Comparison of ENCODE assay signal across 1 cellular context in genomic region chr11:25970726-25971508, GRCh38.
TF ChIP-seq lines count a peak whose summit lies in the region.

No MANE protein-coding gene starts in this region.

TF ChIP-seq in SK-N-SH, 30 proteins besides CTCF, POLR2A, EP300 and RAD21 (continued from another document):
- TF ChIP-seq FOSL2 (IDR thresholded peaks at IDR 0.05; ENCODE audit: borderline replicate concordance, low read depth) (no peak), FOXM1 (IDR thresholded peaks at IDR 0.05; ENCODE audit: low read depth) (no peak), NFIC (IDR thresholded peaks at IDR 0.05; ENCODE audit: borderline replicate concordance) (no peak), JUND (IDR thresholded peaks at IDR 0.05) (no peak), SIN3A (IDR thresholded peaks at IDR 0.05; ENCODE audit: borderline replicate concordance, low read depth, low read length) (no peak), SMC3 (IDR thresholded peaks at IDR 0.05; ENCODE audit: low read depth, low read length) (no peak), EZH2phosphoT487 (IDR thresholded peaks at IDR 0.05; ENCODE audit: borderline replicate concordance, low read depth) (no peak), MXI1 (IDR thresholded peaks at IDR 0.05; ENCODE audit: low read depth, low read length) (no peak), NRF1 (IDR thresholded peaks at IDR 0.05; ENCODE audit: low read depth, low read length) (no peak)
- TF ChIP-seq, protein P1, sequence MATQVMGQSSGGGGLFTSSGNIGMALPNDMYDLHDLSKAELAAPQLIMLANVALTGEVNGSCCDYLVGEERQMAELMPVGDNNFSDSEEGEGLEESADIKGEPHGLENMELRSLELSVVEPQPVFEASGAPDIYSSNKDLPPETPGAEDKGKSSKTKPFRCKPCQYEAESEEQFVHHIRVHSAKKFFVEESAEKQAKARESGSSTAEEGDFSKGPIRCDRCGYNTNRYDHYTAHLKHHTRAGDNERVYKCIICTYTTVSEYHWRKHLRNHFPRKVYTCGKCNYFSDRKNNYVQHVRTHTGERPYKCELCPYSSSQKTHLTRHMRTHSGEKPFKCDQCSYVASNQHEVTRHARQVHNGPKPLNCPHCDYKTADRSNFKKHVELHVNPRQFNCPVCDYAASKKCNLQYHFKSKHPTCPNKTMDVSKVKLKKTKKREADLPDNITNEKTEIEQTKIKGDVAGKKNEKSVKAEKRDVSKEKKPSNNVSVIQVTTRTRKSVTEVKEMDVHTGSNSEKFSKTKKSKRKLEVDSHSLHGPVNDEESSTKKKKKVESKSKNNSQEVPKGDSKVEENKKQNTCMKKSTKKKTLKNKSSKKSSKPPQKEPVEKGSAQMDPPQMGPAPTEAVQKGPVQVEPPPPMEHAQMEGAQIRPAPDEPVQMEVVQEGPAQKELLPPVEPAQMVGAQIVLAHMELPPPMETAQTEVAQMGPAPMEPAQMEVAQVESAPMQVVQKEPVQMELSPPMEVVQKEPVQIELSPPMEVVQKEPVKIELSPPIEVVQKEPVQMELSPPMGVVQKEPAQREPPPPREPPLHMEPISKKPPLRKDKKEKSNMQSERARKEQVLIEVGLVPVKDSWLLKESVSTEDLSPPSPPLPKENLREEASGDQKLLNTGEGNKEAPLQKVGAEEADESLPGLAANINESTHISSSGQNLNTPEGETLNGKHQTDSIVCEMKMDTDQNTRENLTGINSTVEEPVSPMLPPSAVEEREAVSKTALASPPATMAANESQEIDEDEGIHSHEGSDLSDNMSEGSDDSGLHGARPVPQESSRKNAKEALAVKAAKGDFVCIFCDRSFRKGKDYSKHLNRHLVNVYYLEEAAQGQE (IDR thresholded peaks at IDR 0.05; ENCODE audit: low read depth, low read length) = no peak
- TF ChIP-seq, protein P2, sequence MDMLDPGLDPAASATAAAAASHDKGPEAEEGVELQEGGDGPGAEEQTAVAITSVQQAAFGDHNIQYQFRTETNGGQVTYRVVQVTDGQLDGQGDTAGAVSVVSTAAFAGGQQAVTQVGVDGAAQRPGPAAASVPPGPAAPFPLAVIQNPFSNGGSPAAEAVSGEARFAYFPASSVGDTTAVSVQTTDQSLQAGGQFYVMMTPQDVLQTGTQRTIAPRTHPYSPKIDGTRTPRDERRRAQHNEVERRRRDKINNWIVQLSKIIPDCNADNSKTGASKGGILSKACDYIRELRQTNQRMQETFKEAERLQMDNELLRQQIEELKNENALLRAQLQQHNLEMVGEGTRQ (IDR thresholded peaks at IDR 0.05; ENCODE audit: borderline replicate concordance, low read depth, low read length) = no peak
